In genomic region chr14:58607571-58608317, GRCh38 we compare ENCODE assay signal across 15 cellular contexts. TPM values are rescaled to one million over a fixed set of nuclear protein-coding genes. Genes with fewer than 3 reads are reported as not detected.
DNase-seq lines count a peak whose midpoint lies in the region; ATAC-seq and TF ChIP-seq lines count a peak whose summit lies in the region.
"Had no signal": no experiment of that assay in that cellular context is flagged by ENCODE, and none has a peak within 500 bp of the region (broad histone marks: within the 10 kb centered on the region; RNA-seq: fewer than 3 reads in every experiment).

No MANE protein-coding gene starts in this region.

- DNase-seq in HT1080 (ENCODE audit: low read depth) (peak; percentile 42), astrocyte of the hippocampus (ENCODE audit: low read depth, low spot score) (peak; percentile 36), foreskin fibroblast (peak; percentile 24 to 69), stromal cell of bone marrow (ENCODE audit: low read depth) (peak; percentile 42), HuH-7 (ENCODE audit: low spot score) (no peak), NCI-H128 (lab: John Stamatoyannopoulos, UW; ENCODE audit: unreplicated experiment) (no peak)
- DNase-seq: activated CD4-positive, alpha-beta T cell treated with anti-CD3 and anti-CD28 coated beads, Interleukin-2, amount 50 U/mL, for 48 hours; heart left ventricle; naive thymus-derived CD4-positive, alpha-beta T cell; NCI-H2107; right lobe of liver; SIG-M5; stimulated activated naive CD8-positive, alpha-beta T cell treated with anti-CD3 and anti-CD28 coated beads, Interleukin-15, Interleukin-2, amounts not matched to agents 100 U/mL and 50 U/mL, for 24 hours had no signal

- no peak for TF ChIP-seq CTCF in foreskin fibroblast (IDR thresholded peaks at IDR 0.05; ENCODE audit: low read depth, low read length)

- H3K4me3 ChIP-seq in foreskin fibroblast (ENCODE audit: low read depth in 1 of 2, low read length in 2 of 2) = no peak overlapping the region
- H3K4me3 ChIP-seq: heart left ventricle, right lobe of liver had no signal

- ATAC-seq in HG03457 (IDR thresholded peaks at IDR 0.05; ENCODE audit: unreplicated experiment) = no peak
- ATAC-seq: heart left ventricle; left lobe of liver; naive thymus-derived CD4-positive, alpha-beta T cell; right lobe of liver; stimulated activated naive CD8-positive, alpha-beta T cell treated with anti-CD3 and anti-CD28 coated beads, Interleukin-15, Interleukin-2, amounts not matched to agents 100 U/mL and 50 U/mL, for 24 hours had no signal

RNA-seq across cellular contexts. Expression of gene DACT1, which starts 30.0 kb away (rescaled TPM):
- total RNA-seq in HT1080 (2014; rRNA removed; shearing (Covaris generic)) = 0.30 TPM in 1 of 2 replicates, not detected in the other
- 0.55 and 1.0 TPM in 2 replicates for polyA plus RNA-seq in HT1080 (2015; cell fraction: cytosol; rRNA removed)
- polyA plus RNA-seq in HT1080 (2015; cell fraction: nucleus; rRNA removed) = 1.1 and 1.6 TPM in 2 replicates

Comparison
In these comparisons a context has a peak if more than half of its experiments do, and no peak if none do; other contexts are left out.
1. DNase-seq: peak in HT1080 (single experiment), astrocyte of the hippocampus (single experiment), foreskin fibroblast (2 of 2) and stromal cell of bone marrow (single experiment); none in HuH-7 (single experiment) and NCI-H128 (single experiment).